Comparison of ENCODE assay signal across 1 cellular context in genomic region chr12:29176951-29177350, GRCh38.
TF ChIP-seq lines count a peak whose summit lies in the region.

No MANE protein-coding gene starts in this region.

TF ChIP-seq in K562, 482 proteins besides CTCF, POLR2A, EP300 and RAD21:
- TF ChIP-seq, protein P1, sequence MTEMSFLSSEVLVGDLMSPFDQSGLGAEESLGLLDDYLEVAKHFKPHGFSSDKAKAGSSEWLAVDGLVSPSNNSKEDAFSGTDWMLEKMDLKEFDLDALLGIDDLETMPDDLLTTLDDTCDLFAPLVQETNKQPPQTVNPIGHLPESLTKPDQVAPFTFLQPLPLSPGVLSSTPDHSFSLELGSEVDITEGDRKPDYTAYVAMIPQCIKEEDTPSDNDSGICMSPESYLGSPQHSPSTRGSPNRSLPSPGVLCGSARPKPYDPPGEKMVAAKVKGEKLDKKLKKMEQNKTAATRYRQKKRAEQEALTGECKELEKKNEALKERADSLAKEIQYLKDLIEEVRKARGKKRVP (CRISPR knock-in tag; IDR thresholded peaks at IDR 0.05): 0 out of 2 replicates have a peak, but pooled peaks have one; percentile 11
- no peak for TF ChIP-seq CEBPG (CRISPR knock-in tag; IDR thresholded peaks at IDR 0.05)
- TF ChIP-seq CEBPG (tag; conservative IDR thresholded peaks at IDR 0.05 in 1 of 2, IDR thresholded peaks at IDR 0.05 in 1 of 2): peak; percentile 34 to 68; a peak in 3 of 4 replicates
- no peak for TF ChIP-seq ILK (tag; IDR thresholded peaks at IDR 0.05; ENCODE audit: borderline replicate concordance, low read depth)
